Comparison of ENCODE assay signal across 8 cellular contexts in the genomic region with DNA sequence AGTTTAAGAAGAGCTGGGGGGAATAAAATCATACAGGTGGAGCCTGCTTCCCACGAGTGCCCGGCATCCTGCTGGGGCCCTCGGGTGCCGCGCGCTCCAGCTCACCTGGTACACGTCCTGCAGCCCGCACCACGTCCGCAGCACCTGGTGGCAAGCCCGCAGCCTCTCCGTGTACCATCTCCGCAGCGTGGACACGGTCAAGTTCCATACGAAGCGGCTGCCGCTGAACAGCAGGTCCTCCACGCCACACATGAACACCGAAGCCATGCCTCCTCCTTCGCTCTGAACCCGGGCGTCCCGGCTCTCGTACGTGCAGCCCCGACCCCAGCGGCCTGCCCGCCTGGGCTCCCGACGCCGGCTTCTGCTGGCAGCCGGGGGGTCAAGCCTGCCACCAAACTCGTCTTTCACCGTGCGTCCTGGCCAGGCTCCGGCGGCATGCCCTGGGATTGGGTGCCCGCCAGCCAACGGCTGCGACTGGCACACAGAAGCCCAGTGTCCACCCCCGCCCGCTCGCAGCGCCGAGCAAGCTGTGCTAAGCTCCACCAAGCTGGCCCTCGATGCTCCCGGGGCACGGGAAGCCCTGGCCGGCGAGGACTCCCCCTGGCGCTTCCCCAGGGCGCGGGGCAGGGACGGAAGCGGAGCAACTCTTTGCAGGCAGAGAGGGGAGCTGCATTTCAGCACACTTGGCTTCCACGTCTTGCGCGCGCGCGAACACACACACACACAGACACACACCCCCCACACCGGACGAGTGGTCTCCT. TPM values are rescaled to one million over a fixed set of nuclear protein-coding genes. Genes with fewer than 3 reads are reported as not detected.
DNase-seq lines count a peak whose midpoint lies in the region; ATAC-seq and TF ChIP-seq lines count a peak whose summit lies in the region.

A gene (minus strand): TSS at position 366 of the 761 bp plus-strand sequence. CDS start 99 bp downstream, at position 267.

- H3K9me3 ChIP-seq in KOPT-K1 (ENCODE audit: insufficient read depth, low read length, poor library complexity, severe bottlenecking) (no peaks in the 10 kb centered on the region), thyroid gland (no peaks in the 10 kb centered on the region)

- TF ChIP-seq CTCF in foreskin keratinocyte (conservative IDR thresholded peaks at IDR 0.05) (peak; percentile 44), thyroid gland (IDR thresholded peaks at IDR 0.05) (peak in 3 of 6 experiments; percentile 14 to 39 (median 16))

- peak within 1 kb of the TSS; percentile 53 to 86 (median 73) for H3K4me3 Mint-ChIP-seq in naive B cell

- peak within 1 kb of the TSS in 1 of 3 donors; percentile 29 for H3K4me3 ChIP-seq in thyroid gland (replicated peaks in 1 of 3)

- peak within 1 kb of the TSS in 1 of 6 donors; percentile 13 for H3K27ac Mint-ChIP-seq in naive B cell

- H3K27ac ChIP-seq in KOPT-K1 (ENCODE audit: low read depth, low read length, poor library complexity, severe bottlenecking) (peak within 1 kb of the TSS; percentile 37), foreskin keratinocyte (peak within 1 kb of the TSS; percentile 36), thyroid gland (peak within 1 kb of the TSS in 2 of 3 donors; percentile 60 to 65)

- TF ChIP-seq POLR2A in thyroid gland (IDR thresholded peaks at IDR 0.05), result peak in 1 of 2 donors; percentile 39

- H3K27me3 ChIP-seq in foreskin keratinocyte (no peaks in the 10 kb centered on the region), thyroid gland (no peaks in the 10 kb centered on the region)

- H3K4me1 Mint-ChIP-seq in naive B cell, result peaks cover 11 to 19% (median 13%) of the 10 kb centered on the region in 3 donors

- H3K36me3 Mint-ChIP-seq in naive B cell, result no peaks in the 10 kb centered on the region

- 7 to 8% methylated on average over 6 to 10 of the region's 64 CpGs for WGBS in thyroid gland, 2 donors

- H3K36me3 ChIP-seq in KOPT-K1 (ENCODE audit: insufficient read depth, low read length) (no peaks in the 10 kb centered on the region), thyroid gland (no peaks in the 10 kb centered on the region)

- peak; percentile 66 for ATAC-seq in foreskin keratinocyte
- ATAC-seq in naive B cell (ENCODE audit: low read depth in 2 of 2), result peak; percentile 34 to 44
- no peak for ATAC-seq in HG03108 (IDR thresholded peaks at IDR 0.05; ENCODE audit: unreplicated experiment)

- H3K9me3 Mint-ChIP-seq in naive B cell, result no peaks in the 10 kb centered on the region

- H3K4me1 ChIP-seq in foreskin keratinocyte (peaks cover 36% of the 10 kb centered on the region), thyroid gland (peaks cover 13 to 22% of the 10 kb centered on the region in 2 donors)

- peaks cover 22 to 34% (median 26%) of the 10 kb centered on the region in 3 donors for H3K27me3 Mint-ChIP-seq in naive B cell

- intact Hi-C loops in thyroid gland (cut with DNase I), result no loop called here

- DNase-seq in ELF-1 (ENCODE audit: low read depth, low spot score), result peak; percentile 58
- peak; percentile 25 for DNase-seq in activated naive CD4-positive, alpha-beta T cell treated with Interleukin-2 at 50 U/mL for 16 hours
- peak in 1 of 2 donors; percentile 28 for DNase-seq in foreskin keratinocyte
- DNase-seq in naive B cell, result peak; percentile 1
- peak; percentile 92 to 94 for DNase-seq in thyroid gland
- no peak for DNase-seq in HuH-7.5 (ENCODE audit: low spot score)

RNA-seq across cellular contexts. Expression of the gene that starts here (rescaled TPM):
- total RNA-seq in foreskin keratinocyte (61.3 and 66.8 TPM in 2 replicates), thyroid gland (100 to 1,000 TPM; 109 to 224 (median 161) TPM)
- polyA plus RNA-seq in foreskin keratinocyte (14.3 and 15.1 TPM in 2 replicates), naive B cell (ENCODE audit: low read depth in 6 of 6) (under 1 TPM in 4 of 6 donors, not detected in 2; 0.08 to 0.72 (median 0.37) TPM)

Comparison
In these comparisons a context has a peak if more than half of its experiments do, and no peak if none do; other contexts are left out.
1. Peak in DNase-seq and ATAC-seq in naive B cell; RNA of the gene not detected or under 1 TPM.